In the genomic region with DNA sequence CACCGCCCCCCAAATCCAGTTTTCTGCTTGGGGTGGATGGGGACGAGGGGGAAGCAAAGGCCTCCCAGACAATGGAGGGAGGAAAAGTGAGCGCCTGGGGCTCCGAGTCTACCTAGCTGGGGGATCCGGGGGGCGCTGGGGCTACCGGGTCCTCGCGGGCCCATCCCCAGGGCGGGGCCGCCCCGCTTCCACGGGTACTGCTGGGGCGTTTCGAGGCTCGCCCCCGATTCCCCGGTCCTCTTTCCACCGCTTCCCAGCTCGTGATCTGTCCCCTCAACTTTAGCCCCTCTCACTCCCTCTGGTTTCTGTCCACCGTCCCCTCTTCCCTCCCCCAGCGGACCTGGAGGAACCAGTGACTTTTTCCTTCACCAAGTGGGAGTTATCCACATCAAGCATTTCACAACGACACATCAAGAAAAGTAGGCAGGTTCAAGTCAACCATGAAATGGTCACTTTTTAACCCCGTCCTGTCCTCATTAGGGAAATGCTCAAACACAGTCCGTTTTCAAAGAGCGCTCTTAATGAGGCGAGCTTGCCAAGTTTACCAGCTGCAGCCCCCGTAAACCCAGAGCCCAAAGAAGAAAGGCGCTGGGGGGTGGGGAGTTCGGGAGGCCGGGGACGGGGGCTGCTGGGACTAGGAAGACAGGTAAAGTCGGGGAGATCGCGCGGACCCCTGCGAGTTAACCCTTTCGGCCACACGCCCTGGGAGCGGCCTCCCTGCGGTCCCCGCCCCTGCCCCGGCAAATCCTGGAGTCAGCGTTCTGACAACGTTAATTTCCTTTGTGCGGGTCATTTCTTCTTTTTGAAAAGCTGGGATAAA, we compare ENCODE assay signal across 8 cellular contexts. TPM values are rescaled to one million over a fixed set of nuclear protein-coding genes. Genes with fewer than 3 reads are reported as not detected.
DNase-seq lines count a peak whose midpoint lies in the region; ATAC-seq, FAIRE-seq and TF ChIP-seq lines count a peak whose summit lies in the region.

No MANE protein-coding gene starts in this region.

- FAIRE-seq in K562 (lab: Jason Lieb, UNC), result no peak

- H3K9me3 ChIP-seq in DOHH2 (ENCODE audit: control insufficient read depth, insufficient read depth, low read length) (no peaks in the 10 kb centered on the region), K562 (replicated peaks; ENCODE audit: control insufficient read depth, insufficient read depth, low read depth, low read length) (no peaks in the 10 kb centered on the region), skeletal muscle tissue (ENCODE audit: control insufficient read depth in 3 of 3, low read length in 3 of 3) (no peaks in the 10 kb centered on the region)

- TF ChIP-seq CTCF in DOHH2 (IDR thresholded peaks at IDR 0.05; ENCODE audit: low read depth, low read length, poor library complexity, severe bottlenecking) (no peak), K562 (IDR thresholded peaks at IDR 0.05 in 2 of 3, conservative IDR thresholded peaks at IDR 0.05 in 1 of 3; ENCODE audit: insufficient read depth in 2 of 3, low read depth in 1 of 3, low read length in 3 of 3) (no peak)

- TF ChIP-seq EP300 in K562 (IDR thresholded peaks at IDR 0.05; ENCODE audit: low read length), result no peak

- H3K9ac ChIP-seq in K562 (ENCODE audit: insufficient read depth in 1 of 2, low read depth in 2 of 2, low read length in 2 of 2) (peak overlapping the region in 1 of 2 experiments; percentile 78; a peak in 2 of 4 replicates), skeletal muscle tissue (ENCODE audit: low read depth in 1 of 3, low read length in 3 of 3) (peak overlapping the region; percentile 89 to 95 (median 93))

- H4K20me1 ChIP-seq in DOHH2 (ENCODE audit: control insufficient read depth, insufficient read depth, low read depth, low read length) (no peaks in the 10 kb centered on the region), K562 (replicated peaks; ENCODE audit: control insufficient read depth, insufficient read depth, low read length) (no peaks in the 10 kb centered on the region)

- H3K4me1 ChIP-seq in DOHH2 (ENCODE audit: control insufficient read depth, low read length) (peaks cover 57% of the 10 kb centered on the region), K562 (replicated peaks in 1 of 2; ENCODE audit: control insufficient read depth in 2 of 2, insufficient read depth in 2 of 2, low read length in 2 of 2) (peaks cover 9 to 28% of the 10 kb centered on the region in 2 experiments; a peak in 4 of 5 replicates), skeletal muscle tissue (ENCODE audit: control insufficient read depth in 3 of 3, insufficient read depth in 3 of 3, low read length in 3 of 3) (peaks cover 20 to 48% (median 27%) of the 10 kb centered on the region in 3 donors)

- DNase-seq in NCI-H146 treated with DMSO at 0.1 percent for 48 hours (lab: John Stamatoyannopoulos, UW; ENCODE audit: unreplicated experiment) (peak; percentile 62), K562 (ENCODE audit: extremely low read depth in 1 of 4, low spot score in 3 of 4) (peak in 2 of 4 experiments; percentile 8), iPS-NIHi11 (ENCODE audit: low spot score) (peak; percentile 31)

- TF ChIP-seq RAD21 in K562 (CRISPR knock-in tag; conservative IDR thresholded peaks at IDR 0.05 in 1 of 2, IDR thresholded peaks at IDR 0.05 in 1 of 2), result no peak

- no peaks in the 10 kb centered on the region for H3K36me3 ChIP-seq in DOHH2 (ENCODE audit: control insufficient read depth, low read length)
- no peaks in the 10 kb centered on the region for H3K36me3 ChIP-seq in K562 (ENCODE audit: control insufficient read depth, insufficient read depth, low read length)
- H3K36me3 ChIP-seq in skeletal muscle tissue (ENCODE audit: control insufficient read depth in 3 of 3, insufficient read depth in 3 of 3, low read length in 3 of 3), result no peaks in the 10 kb centered on the region

- POLR2A ChIA-PET in K562 (lab: Yijun Ruan, JAX), result interaction anchor here (0.6 kb wide), 1 partner anchor 43 kb away, joined by 3 read pairs; no protein-coding TSS in a partner anchor

- H2AFZ ChIP-seq in K562 (ENCODE audit: low read depth, low read length), result peak overlapping the region; percentile 47

- no peaks in the 10 kb centered on the region for H3K9me2 ChIP-seq in DOHH2 (replicated peaks; ENCODE audit: control insufficient read depth, low read length)

- H3K27me3 ChIP-seq in DOHH2 (ENCODE audit: control insufficient read depth, low read length), result no peaks in the 10 kb centered on the region
- H3K27me3 ChIP-seq in K562 (ENCODE audit: control insufficient read depth in 2 of 2, insufficient read depth in 2 of 2, low read length in 2 of 2), result 0 out of 5 replicates have a peak, but pooled peaks cover 0 to 6% of the 10 kb centered on the region in 2 experiments
- H3K27me3 ChIP-seq in skeletal muscle tissue (ENCODE audit: control insufficient read depth in 3 of 3, insufficient read depth in 3 of 3, low read length in 3 of 3), result no peaks in the 10 kb centered on the region

- TF ChIP-seq POLR2A in K562 (conservative IDR thresholded peaks at IDR 0.05), result no peak

- WGBS in K562 (ENCODE audit: insufficient coverage, low coverage, missing lambda C conversion rate), result 55% methylated on average over 18 of the region's 46 CpGs

- H3K27ac ChIP-seq in DOHH2 (ENCODE audit: low read depth, low read length) (peak overlapping the region; percentile 23; the same call in 1 of the 2 replicates), K562 (ENCODE audit: extremely low read depth, low read depth, low read length) (no peak overlapping the region), skeletal muscle tissue (ENCODE audit: low read depth, low read length) (peak overlapping the region; percentile 95)

- peaks cover 12% of the 10 kb centered on the region for H3F3A ChIP-seq in DOHH2 (ENCODE audit: control insufficient read depth, insufficient read depth)

- no peaks in the 10 kb centered on the region for H3K9me1 ChIP-seq in K562 (ENCODE audit: control insufficient read depth, insufficient read depth, low read length)

- H3K79me2 ChIP-seq in DOHH2 (ENCODE audit: control insufficient read depth, low read length), result peaks cover 10% of the 10 kb centered on the region
- H3K79me2 ChIP-seq in K562 (ENCODE audit: control insufficient read depth, insufficient read depth, low read length), result peaks cover 1% of the 10 kb centered on the region; the same call in 2 of the 3 replicates

- no TSS peak for BruUV-seq in K562 (replicated peaks; lab: Mats Ljungman, UMichigan)

- ATAC-seq in K562 (no peak; the same call in 2 of the 3 replicates), GM21825 (IDR thresholded peaks at IDR 0.05; ENCODE audit: unreplicated experiment) (no peak), GM19395 (IDR thresholded peaks at IDR 0.05; ENCODE audit: unreplicated experiment) (no peak), GM18861 (IDR thresholded peaks at IDR 0.05; ENCODE audit: unreplicated experiment) (no peak)

- H3K4me3 ChIP-seq in DOHH2 (ENCODE audit: low read length) (peak overlapping the region; percentile 90), K562 (peak overlapping the region; percentile 50; the same call in 1 of the 2 replicates), skeletal muscle tissue (ENCODE audit: low read length in 3 of 3) (peak overlapping the region; percentile 73 to 90 (median 84))

- peak overlapping the region; percentile 92 for H3K4me2 ChIP-seq in DOHH2 (ENCODE audit: low read length)
- peak overlapping the region; percentile 34 for H3K4me2 ChIP-seq in K562 (ENCODE audit: insufficient read depth, low read length)

- intact Hi-C loops in K562 (cut with micrococcal nuclease), result no loop called here

- in situ Hi-C loops in K562 (cut with MboI), result no loop called here

- CTCF ChIA-PET in K562 (lab: Yijun Ruan, JAX; ENCODE audit: low intra/inter-chr PET ratio), result no interaction called here

TF ChIP-seq in K562, 482 proteins besides CTCF, POLR2A, EP300 and RAD21:
- TF ChIP-seq ZNF217 (CRISPR knock-in tag; IDR thresholded peaks at IDR 0.05) (no peak), KDM5B (IDR thresholded peaks at IDR 0.05; ENCODE audit: insufficient replicate concordance, low read depth, low read length) (peak; percentile 40)
TF ChIP-seq in K562: peak in this region for 1.

RNA-seq across cellular contexts. Expression of gene NFIB, which starts 2.0 kb away (rescaled TPM):
- 6.9 and 16.5 TPM in 2 replicates for total RNA-seq in K562 (2011; cell fraction: chromatin; rRNA removed; ENCODE audit: low replicate concordance)
- total RNA-seq in K562 (2011; cell fraction: nucleolus; rRNA removed), result 1.5 and 1.7 TPM in 2 replicates
- 7.2 and 8.9 TPM in 2 replicates for total RNA-seq in K562 (2011; cell fraction: nucleoplasm; rRNA removed)
- 1.7 and 2.2 TPM in 2 replicates for total RNA-seq in K562 (2014; rRNA removed)
- total RNA-seq in K562 (2014; rRNA removed; fragmentation: Illumina TruSeq; extraction: Trizol), result 2.7 and 3.1 TPM in 2 replicates
- total RNA-seq in K562 (2015; rRNA removed; fragmentation: Illumina TruSeq; extraction: Trizol), result 3.3 TPM in 2 replicates
- 3.0 and 3.4 TPM in 2 replicates for total RNA-seq in K562 (2021)
- 1.2 TPM in 2 replicates for polyA plus RNA-seq in K562 (2011; rRNA removed)
- polyA plus RNA-seq in K562 (2011; cell fraction: cytosol; rRNA removed), result 0.49 and 0.81 TPM in 2 replicates
- 4.0 and 6.3 TPM in 2 replicates for polyA plus RNA-seq in K562 (2011; cell fraction: nucleus; rRNA removed)
- 0.96 and 1.3 TPM in 2 replicates for polyA plus RNA-seq in K562 (2012)
- 1.7 and 1.9 TPM in 2 replicates for polyA plus RNA-seq in K562 (2014; fragmentation: Illumina TruSeq; extraction: Trizol)
- 1 to 10 TPM; 1.2 to 1.9 TPM for polyA plus RNA-seq in K562 (2014; fragmentation: Nextera tagmentation; extraction: Ambion mirVana)
- polyA plus RNA-seq in K562 (2014; rRNA removed), result 0.32 and 1.4 TPM in 2 replicates
- polyA minus RNA-seq in K562 (2011; rRNA and poly(A)+ RNA removed), result 7.6 and 15.9 TPM in 2 replicates
- polyA minus RNA-seq in K562 (2011; cell fraction: cytosol; rRNA and poly(A)+ RNA removed), result 1.2 and 2.5 TPM in 2 replicates
- 5.1 and 15.2 TPM in 2 replicates for polyA minus RNA-seq in K562 (2011; cell fraction: nucleus; rRNA and poly(A)+ RNA removed)
- total RNA-seq in skeletal muscle tissue, result 95.0 TPM
